19 cellular contexts compared by ENCODE assay signal in the genomic region with DNA sequence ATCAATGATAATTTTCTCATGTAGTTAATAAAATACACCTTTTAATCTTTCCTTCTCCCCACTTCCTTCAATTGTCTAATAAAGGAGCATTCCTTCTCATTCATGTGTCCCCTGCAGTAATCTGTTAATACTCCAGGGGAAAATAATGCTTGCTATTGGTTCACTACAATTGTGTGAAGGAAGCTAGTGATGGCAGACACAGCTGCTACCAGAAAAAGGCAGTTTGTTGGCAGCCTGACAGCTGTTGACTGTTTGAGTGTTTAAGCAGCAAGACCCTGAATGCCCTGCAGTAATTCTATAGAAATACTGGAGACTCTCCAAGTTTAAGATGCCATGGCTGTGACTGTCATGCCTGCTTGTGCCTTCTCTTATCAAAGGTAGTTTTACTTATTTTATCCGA.
DNase-seq lines count a peak whose midpoint lies in the region; ATAC-seq and TF ChIP-seq lines count a peak whose summit lies in the region.
"Had no signal": no experiment of that assay in that cellular context is flagged by ENCODE, and none has a peak within 500 bp of the region (broad histone marks: within the 10 kb centered on the region; RNA-seq: fewer than 3 reads in every experiment).

No MANE protein-coding gene starts in this region.

- DNase-seq in BE2C (peak; percentile 78), NCI-H1105 (lab: John Stamatoyannopoulos, UW) (peak; percentile 66), NCI-H2171 treated with DMSO at 0.1 percent for 48 hours (lab: John Stamatoyannopoulos, UW) (peak; percentile 76), astrocyte of the hippocampus (ENCODE audit: low read depth, low spot score) (peak; percentile 7), C1 segment of cervical spinal cord (lab: John Stamatoyannopoulos, UW) (no peak)
- DNase-seq: ACHN; activated CD4-positive, alpha-beta T cell treated with anti-CD3 and anti-CD28 coated beads, Interleukin-2, amount 50 U/mL, for 48 hours; activated T-cell treated with anti-CD3 and anti-CD28 coated beads, Interleukin-2, amount 50 U/mL, for 1 hour; dorsolateral prefrontal cortex; H7; heart right ventricle; islet precursor cell; Kasumi-1; NCI-H446 treated with DMSO at 0.1 percent for 48 hours; stimulated activated naive CD8-positive, alpha-beta T cell treated with anti-CD3 and anti-CD28 coated beads, Interleukin-15, Interleukin-2, amounts not matched to agents 100 U/mL and 50 U/mL, for 24 hours had no signal

- no peak for ATAC-seq in HG02884 (IDR thresholded peaks at IDR 0.05; ENCODE audit: unreplicated experiment)
- ATAC-seq in HG02870 (IDR thresholded peaks at IDR 0.05; ENCODE audit: unreplicated experiment), result no peak
- no peak for ATAC-seq in HG03280 (IDR thresholded peaks at IDR 0.05; ENCODE audit: unreplicated experiment)
- ATAC-seq: stimulated activated naive CD8-positive, alpha-beta T cell treated with anti-CD3 and anti-CD28 coated beads, Interleukin-15, Interleukin-2, amounts not matched to agents 100 U/mL and 50 U/mL, for 24 hours had no signal

- H3K36me3 ChIP-seq in BE2C, result no peaks in the 10 kb centered on the region
- H3K36me3 ChIP-seq: esophagus muscularis mucosa, heart right ventricle had no signal

- H3K9me3 ChIP-seq in BE2C, result no peaks in the 10 kb centered on the region
- H3K9me3 ChIP-seq: esophagus muscularis mucosa, heart right ventricle had no signal

- TF ChIP-seq CTCF in BE2C (IDR thresholded peaks at IDR 0.05; ENCODE audit: low read depth, low read length), result no peak

- peaks cover 27% of the 10 kb centered on the region for H3K4me1 ChIP-seq in BE2C
- H3K4me1 ChIP-seq: esophagus muscularis mucosa, heart right ventricle had no signal

- no peak overlapping the region for H3K4me3 ChIP-seq in BE2C (ENCODE audit: low read depth, low read length)
- H3K4me3 ChIP-seq: dorsolateral prefrontal cortex, esophagus muscularis mucosa, heart right ventricle had no signal

- H3K27me3 ChIP-seq in BE2C, result no peaks in the 10 kb centered on the region
- H3K27me3 ChIP-seq: dorsolateral prefrontal cortex, esophagus muscularis mucosa, heart right ventricle had no signal

Comparison
In these comparisons a context has a peak if more than half of its experiments do, and no peak if none do; other contexts are left out.
1. DNase-seq: peak in BE2C (single experiment), NCI-H1105 (single experiment), NCI-H2171 treated with DMSO at 0.1 percent for 48 hours (single experiment) and astrocyte of the hippocampus (single experiment); none in C1 segment of cervical spinal cord (0 of 14).